Comparison of ENCODE assay signal across 8 cellular contexts in the genomic region with DNA sequence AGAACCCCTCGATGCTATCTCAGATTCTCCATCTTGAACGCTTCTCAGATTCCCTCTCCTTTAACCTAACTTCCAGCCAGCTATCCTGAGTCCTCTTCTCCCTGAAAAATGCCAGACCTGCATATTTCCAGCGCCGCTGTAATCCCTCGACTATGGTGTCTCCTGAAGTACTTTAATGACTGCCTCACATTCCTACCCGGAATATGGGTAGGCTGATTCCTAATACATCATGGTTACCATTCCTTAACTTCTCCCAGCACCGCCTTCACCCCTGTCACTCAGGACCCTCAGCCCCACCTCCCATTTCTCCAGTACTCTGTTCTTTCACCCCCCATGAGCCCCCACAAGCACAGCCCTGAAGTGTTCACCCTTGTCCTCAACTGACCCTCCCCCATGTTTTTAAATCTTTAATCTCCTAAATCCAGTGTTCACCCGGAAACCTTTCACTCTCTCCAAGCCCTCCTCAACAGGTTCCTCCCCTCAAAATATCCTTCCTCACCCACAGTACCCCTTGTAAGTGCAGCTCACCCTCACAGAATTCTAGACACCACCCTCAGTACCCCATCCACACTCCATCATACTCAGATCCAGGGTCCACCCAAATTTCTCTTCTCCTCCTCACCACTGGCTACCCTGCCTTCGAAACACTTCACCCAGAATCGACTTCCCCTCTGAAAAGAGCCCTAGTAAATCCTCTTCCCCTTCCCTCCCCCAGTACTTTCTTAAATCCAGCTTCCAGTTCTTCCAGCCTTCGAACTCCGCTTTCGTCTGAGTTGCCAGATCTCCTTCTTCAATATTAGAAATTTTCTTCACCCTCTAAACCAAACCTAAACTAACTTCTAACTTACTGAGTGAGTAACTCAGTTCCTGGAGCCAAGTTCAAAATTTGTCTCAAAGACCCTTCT. TPM values are rescaled to one million over a fixed set of nuclear protein-coding genes. Genes with fewer than 3 reads are reported as not detected.
A peak's percentile ranks its signal among the peaks of the same experiment; 100 is the strongest.
DNase-seq lines count a peak whose midpoint lies in the region; ATAC-seq and TF ChIP-seq lines count a peak whose summit lies in the region.

No MANE protein-coding gene starts in this region.

- peak overlapping the region; percentile 98 for H3K27ac ChIP-seq in rectal smooth muscle tissue (ENCODE audit: low read depth, low read length)

- ATAC-seq in activated T-cell treated with anti-CD3 and anti-CD28 coated beads, Interleukin-2, amount 50 U/mL, for 4 hours: no peak
- ATAC-seq in HG03135 (IDR thresholded peaks at IDR 0.05; ENCODE audit: unreplicated experiment) (no peak), GM19395 (IDR thresholded peaks at IDR 0.05; ENCODE audit: unreplicated experiment) (no peak)

- no peak for TF ChIP-seq CTCF in WI38 (IDR thresholded peaks at IDR 0.05; ENCODE audit: low read depth, low read length)
- TF ChIP-seq CTCF in glutamatergic neuron (IDR thresholded peaks at IDR 0.05; ENCODE audit: partially characterized antibody, unreplicated experiment): no peak

- no peaks in the 10 kb centered on the region for H3K27me3 Mint-ChIP-seq in activated T-cell treated with anti-CD3 and anti-CD28 coated beads, Interleukin-2, amount 50 U/mL, for 4 hours (ENCODE audit: low read depth)
- peaks cover 7% of the 10 kb centered on the region for H3K27me3 Mint-ChIP-seq in glutamatergic neuron (ENCODE audit: unreplicated experiment)

- no peaks in the 10 kb centered on the region for H3K36me3 ChIP-seq in rectal smooth muscle tissue (ENCODE audit: control insufficient read depth, insufficient read depth, low read length)

- no peaks in the 10 kb centered on the region for H3K9me3 Mint-ChIP-seq in activated T-cell treated with anti-CD3 and anti-CD28 coated beads, Interleukin-2, amount 50 U/mL, for 4 hours
- H3K9me3 Mint-ChIP-seq in glutamatergic neuron (ENCODE audit: unreplicated experiment): peaks cover 8% of the 10 kb centered on the region

- peak overlapping the region; percentile 89 for H3K9ac ChIP-seq in rectal smooth muscle tissue (ENCODE audit: low read length)

- H3K4me1 Mint-ChIP-seq in activated T-cell treated with anti-CD3 and anti-CD28 coated beads, Interleukin-2, amount 50 U/mL, for 4 hours (ENCODE audit: low read depth): peaks cover 24% of the 10 kb centered on the region
- peaks cover 13% of the 10 kb centered on the region for H3K4me1 Mint-ChIP-seq in glutamatergic neuron (ENCODE audit: low read depth, unreplicated experiment)

- H3K36me3 Mint-ChIP-seq in activated T-cell treated with anti-CD3 and anti-CD28 coated beads, Interleukin-2, amount 50 U/mL, for 4 hours (ENCODE audit: insufficient read depth): peaks cover 12% of the 10 kb centered on the region
- H3K36me3 Mint-ChIP-seq in glutamatergic neuron (ENCODE audit: unreplicated experiment): no peaks in the 10 kb centered on the region

- no peaks in the 10 kb centered on the region for H3K27me3 ChIP-seq in rectal smooth muscle tissue (ENCODE audit: control insufficient read depth, insufficient read depth, low read length)

- H3K4me1 ChIP-seq in rectal smooth muscle tissue (ENCODE audit: control insufficient read depth, insufficient read depth, low read length): peaks cover 16% of the 10 kb centered on the region

- DNase-seq in activated T-cell treated with anti-CD3 and anti-CD28 coated beads, Interleukin-2, amount 50 U/mL, for 4 hours: no peak
- DNase-seq in activated T-cell treated with anti-CD3 and anti-CD28 coated beads, Interleukin-2, amount 50 U/mL, for 1 hour: no peak
- DNase-seq in glutamatergic neuron (no peak), HuH-7.5 (ENCODE audit: low spot score) (no peak)

- H3K4me3 ChIP-seq in WI38 (ENCODE audit: low read depth, low read length) (peak overlapping the region; percentile 95), rectal smooth muscle tissue (ENCODE audit: low read length) (peak overlapping the region; percentile 91)

- peak overlapping the region; percentile 95 for H3K4me3 Mint-ChIP-seq in activated T-cell treated with anti-CD3 and anti-CD28 coated beads, Interleukin-2, amount 50 U/mL, for 4 hours
- H3K4me3 Mint-ChIP-seq in glutamatergic neuron (ENCODE audit: unreplicated experiment): peak overlapping the region; percentile 99

- peak overlapping the region; percentile 72 for H3K27ac Mint-ChIP-seq in glutamatergic neuron (ENCODE audit: unreplicated experiment)

RNA-seq across cellular contexts. Expression of a gene that starts 0.9 kb away (rescaled TPM):
- 10 to 100 TPM in 2 of 3 donors, 1 to 10 TPM in 1; 7.5 to 15.4 (median 15.1) TPM for total RNA-seq in activated T-cell treated with anti-CD3 and anti-CD28 coated beads, Interleukin-2, amount 50 U/mL, for 4 hours
- total RNA-seq in glutamatergic neuron (ENCODE audit: unreplicated experiment): 21.7 TPM

RNA-seq across cellular contexts. Expression of a gene that starts 22.9 kb away (rescaled TPM):
- total RNA-seq in activated T-cell treated with anti-CD3 and anti-CD28 coated beads, Interleukin-2, amount 50 U/mL, for 4 hours: 10 to 100 TPM; 42.8 to 47.2 (median 46.2) TPM
- total RNA-seq in glutamatergic neuron (ENCODE audit: unreplicated experiment): 48.5 TPM

RNA-seq across cellular contexts. Expression of a gene that starts 40.8 kb away (rescaled TPM):
- 100 to 1,000 TPM; 147 to 157 (median 157) TPM for total RNA-seq in activated T-cell treated with anti-CD3 and anti-CD28 coated beads, Interleukin-2, amount 50 U/mL, for 4 hours
- total RNA-seq in glutamatergic neuron (ENCODE audit: unreplicated experiment): 27.3 TPM

RNA-seq across cellular contexts. Expression of a gene that starts 55.1 kb away (rescaled TPM):
- not detected for total RNA-seq in activated T-cell treated with anti-CD3 and anti-CD28 coated beads, Interleukin-2, amount 50 U/mL, for 4 hours
- not detected for total RNA-seq in glutamatergic neuron (ENCODE audit: unreplicated experiment)
